In genomic region chr1:159591981-159592380, GRCh38 we compare ENCODE assay signal across 1 cellular context.
TF ChIP-seq lines count a peak whose summit lies in the region.

No MANE protein-coding gene starts in this region.

TF ChIP-seq in IMR-90, 13 proteins besides CTCF, POLR2A, EP300 and RAD21 (continued from another document):
- TF ChIP-seq NFE2L2 (IDR thresholded peaks at IDR 0.05; ENCODE audit: low read depth, low read length) (no peak), MAZ (IDR thresholded peaks at IDR 0.05; ENCODE audit: borderline replicate concordance, low read depth, low read length) (no peak)
TF ChIP-seq in IMR-90: peak in this region for 0.
